23 cellular contexts compared by ENCODE assay signal in the genomic region with DNA sequence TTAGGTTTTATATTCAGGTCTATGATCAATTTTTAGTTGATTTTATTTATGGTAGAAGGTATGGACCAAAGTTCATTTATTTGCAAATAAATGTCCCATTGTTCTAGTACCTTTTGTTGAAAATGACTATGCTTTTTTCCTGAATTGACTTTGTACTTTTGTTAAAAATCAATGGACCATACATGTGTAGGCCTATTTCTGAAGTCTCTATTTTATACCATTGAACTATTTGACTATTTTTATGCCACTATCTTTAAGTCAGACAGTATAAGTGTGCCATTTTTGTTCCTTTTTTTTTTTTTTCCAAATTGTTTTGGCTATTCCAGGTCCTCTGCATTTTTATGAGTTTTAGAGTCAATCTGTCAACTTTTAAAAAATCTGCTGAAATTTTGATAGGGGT.
"Had no signal": no experiment of that assay in that cellular context is flagged by ENCODE, and none has a peak within 500 bp of the region (broad histone marks: within the 10 kb centered on the region; RNA-seq: fewer than 3 reads in every experiment).

No MANE protein-coding gene starts in this region.

- H3K36me3 ChIP-seq: SJSA1 had no signal

- H3K4me3 ChIP-seq: SJSA1, SK-N-MC had no signal

- H3K9me3 ChIP-seq: SJSA1 had no signal

- H3K27me3 ChIP-seq: SJSA1 had no signal

- FAIRE-seq: HTR-8/SVneo, RCC 7860 had no signal

- H3K4me1 ChIP-seq: SJSA1 had no signal

- H3K27ac ChIP-seq: HL-60, SJSA1, SK-N-MC had no signal

- DNase-seq: KBM-7, MV-4-11, NCI-H1048, NCI-H1105, NCI-H1417 treated with DMSO at 0.1 percent for 48 hours, NCI-H146, NCI-H187, NCI-H2029, NCI-H2081 treated with DMSO at 0.1 percent for 48 hours, NCI-H226, NCI-H446, NCI-H510A, NCI-H524 treated with DMSO at 0.1 percent for 48 hours, NCI-H69, NCI-H774, Right ventricle myocardium superior, RPMI8226, SIG-M5 had no signal
